Comparison of ENCODE assay signal across 1 cellular context in genomic region chr11:65215441-65216076, GRCh38.
TF ChIP-seq lines count a peak whose summit lies in the region.

No MANE protein-coding gene starts in this region.

TF ChIP-seq in A549, 52 proteins besides CTCF, POLR2A, EP300 and RAD21:
- TF ChIP-seq REST (IDR thresholded peaks at IDR 0.05) (no peak), HOXB5 (CRISPR knock-in tag; IDR thresholded peaks at IDR 0.05) (peak; percentile 22; the same call in 1 of the 2 replicates), JUNB (IDR thresholded peaks at IDR 0.05) (no peak)
